9 cellular contexts compared by ENCODE assay signal in genomic region chr17:39739885-39740356, GRCh38. TPM values are rescaled to one million over a fixed set of nuclear protein-coding genes. Genes with fewer than 3 reads are reported as not detected.
A peak's percentile ranks its signal among the peaks of the same experiment; 100 is the strongest.
DNase-seq lines count a peak whose midpoint lies in the region; ATAC-seq, FAIRE-seq and TF ChIP-seq lines count a peak whose summit lies in the region.
"Had no signal": no experiment of that assay in that cellular context is flagged by ENCODE, and none has a peak within 500 bp of the region (broad histone marks: within the 10 kb centered on the region; RNA-seq: fewer than 3 reads in every experiment).

No MANE protein-coding gene starts in this region.

- CTCF ChIA-PET in A549 (lab: Yijun Ruan, JAX): interaction anchor here (1.1 to 2.0 kb wide), 5 partner anchors 9 to 118 kb away, joined by 4 to 12 read pairs (median 6); partner anchors contain the start of gene MIEN1
- CTCF ChIA-PET in IMR-90 (lab: Yijun Ruan, JAX): no interaction called here

- H3K27me3 ChIP-seq in IMR-90 (ENCODE audit: control insufficient read depth, insufficient read depth, low read length): peaks cover 48% of the 10 kb centered on the region
- H3K27me3 ChIP-seq in endodermal cell (ENCODE audit: control insufficient read depth, insufficient read depth, low read length, poor library complexity, severe bottlenecking): no peaks in the 10 kb centered on the region
- H3K27me3 ChIP-seq in mucosa of stomach (ENCODE audit: control insufficient read depth, insufficient read depth, low read length): peaks cover 15% of the 10 kb centered on the region

- no peak overlapping the region for H2BK5ac ChIP-seq in IMR-90 (ENCODE audit: low read depth, low read length, poor library complexity, severe bottlenecking)

- dilution Hi-C loops in IMR-90 (cut with HindIII; ENCODE audit: low sequenced_read_pairs, unreplicated experiment): no loop called here

- H4K5ac ChIP-seq in IMR-90 (ENCODE audit: low read depth, low read length): peak overlapping the region; percentile 72

- H2BK120ac ChIP-seq in IMR-90 (ENCODE audit: low read depth, low read length): peak overlapping the region; percentile 20

- 21% methylated on average over 9 of the region's 9 CpGs for WGBS in A549 (ENCODE audit: missing lambda C conversion rate)
- WGBS in IMR-90 (ENCODE audit: extremely low coverage in 2 of 2, insufficient read length in 1 of 2), 2 experiments: 38% methylated on average over 3 of the region's 9 CpGs; no CpG with 5 or more reads in 1 of the 2 experiments
- WGBS in endodermal cell (ENCODE audit: insufficient coverage in 1 of 2, insufficient read length in 1 of 2), 2 experiments: 17 to 27% methylated on average over 1 to 9 of the region's 9 CpGs

- intact Hi-C loops in IMR-90 (cut with micrococcal nuclease): no loop called here

- peak overlapping the region; percentile 73 to 87 for H3K27ac ChIP-seq in A549
- H3K27ac ChIP-seq in IMR-90 (ENCODE audit: insufficient read depth, low read length): no peak overlapping the region
- H3K27ac ChIP-seq in endodermal cell (ENCODE audit: low read depth, low read length): no peak overlapping the region

- no peaks in the 10 kb centered on the region for H3K79me1 ChIP-seq in IMR-90 (ENCODE audit: low read depth in 1 of 2, low read length in 2 of 2)

- in situ Hi-C loops in IMR-90 (cut with MboI; ENCODE audit: low sequenced_read_pairs): no loop called here

- peaks cover 20% of the 10 kb centered on the region for H3K36me3 Mint-ChIP-seq in endodermal cell (ENCODE audit: low read depth)
- H3K36me3 Mint-ChIP-seq in activated T-helper 17 cell treated with anti-CD3 and anti-CD28 coated beads, Interleukin-2, amount 50 U/mL, for 72 hours (ENCODE audit: low read depth): no peaks in the 10 kb centered on the region

- peak overlapping the region; percentile 77 for H2AK9ac ChIP-seq in IMR-90 (replicated peaks; ENCODE audit: low read depth, low read length, poor library complexity)

- no peak overlapping the region for H3K56ac ChIP-seq in IMR-90 (ENCODE audit: extremely low read depth, insufficient read depth, low read length)

- H3K18ac ChIP-seq in IMR-90 (ENCODE audit: low read depth, low read length): no peak overlapping the region

- BruUV-seq in IMR-90 (replicated peaks; lab: Mats Ljungman, UMichigan): no TSS peak

- H3K4ac ChIP-seq in IMR-90 (ENCODE audit: low read depth, low read length): peak overlapping the region; percentile 61

- no peaks in the 10 kb centered on the region for H3K36me3 ChIP-seq in IMR-90 (ENCODE audit: control insufficient read depth, insufficient read depth, low read length)
- H3K36me3 ChIP-seq in endodermal cell (ENCODE audit: control insufficient read depth, insufficient read depth, low read length): peaks cover 11% of the 10 kb centered on the region
- H3K36me3 ChIP-seq in mucosa of stomach (ENCODE audit: control insufficient read depth, insufficient read depth, low read length): no peaks in the 10 kb centered on the region

- POLR2A ChIA-PET in A549 (lab: Yijun Ruan, JAX) (interaction anchor here (0.8 to 2.3 kb wide), 2 partner anchors 10 to 52 kb away, joined by 4 to 19 read pairs; partner anchors contain the start of genes MIEN1 and PGAP3), IMR-90 (lab: Charles Lee; ENCODE audit: unreplicated experiment) (no interaction called here)

- peak overlapping the region; percentile 99 for H3K4me2 ChIP-seq in A549
- no peak overlapping the region for H3K4me2 ChIP-seq in IMR-90 (ENCODE audit: low read depth, low read length)

- H3K9me1 ChIP-seq in IMR-90 (ENCODE audit: insufficient read depth, low read length): 0 out of 2 replicates have a peak, but pooled peaks cover 10% of the 10 kb centered on the region

- H3K4me3 ChIP-seq in A549: peak overlapping the region; percentile 63
- no peak overlapping the region for H3K4me3 ChIP-seq in IMR-90 (ENCODE audit: insufficient read depth, low read depth, low read length)
- H3K4me3 ChIP-seq in endodermal cell (ENCODE audit: low read length): peak overlapping the region; percentile 87
- peak overlapping the region; percentile 62 for H3K4me3 ChIP-seq in mucosa of stomach (ENCODE audit: low read length)

- H2BK15ac ChIP-seq in IMR-90 (ENCODE audit: low read depth, low read length): peak overlapping the region; percentile 63; the same call in 2 of the 3 replicates

- H3K9me3 ChIP-seq in A549 (no peaks in the 10 kb centered on the region), IMR-90 (ENCODE audit: control insufficient read depth, insufficient read depth, low read length) (no peaks in the 10 kb centered on the region), endodermal cell (ENCODE audit: control insufficient read depth, low read length) (no peaks in the 10 kb centered on the region), mucosa of stomach (ENCODE audit: control insufficient read depth, low read length) (no peaks in the 10 kb centered on the region)

- no peak overlapping the region for H2BK20ac ChIP-seq in IMR-90 (ENCODE audit: low read depth, low read length)

- peak overlapping the region; percentile 68 for H2AK5ac ChIP-seq in IMR-90 (ENCODE audit: low read depth, low read length)

- FAIRE-seq in A549 (lab: Jason Lieb, UNC): no peak

- DNase-seq in A549 (ENCODE audit: low read depth in 1 of 2, low spot score in 1 of 2) (peak in 1 of 2 experiments; percentile 55), IMR-90 (no peak), endodermal cell (peak; percentile 91), NCI-H1417 treated with DMSO at 0.1 percent for 48 hours (lab: John Stamatoyannopoulos, UW) (no peak)
- DNase-seq in stimulated activated naive CD8-positive, alpha-beta T cell treated with anti-CD3 and anti-CD28 coated beads, Interleukin-15, Interleukin-2, amounts not matched to agents 100 U/mL and 50 U/mL, for 24 hours: no peak

- TF ChIP-seq POLR2A in A549 (IDR thresholded peaks at IDR 0.05; ENCODE audit: low read length): no peak
- TF ChIP-seq POLR2A in IMR-90 (IDR thresholded peaks at IDR 0.05; ENCODE audit: low read depth, low read length): no peak

- peaks cover 28% of the 10 kb centered on the region for H3K4me1 Mint-ChIP-seq in endodermal cell
- peaks cover 5% of the 10 kb centered on the region for H3K4me1 Mint-ChIP-seq in activated T-helper 17 cell treated with anti-CD3 and anti-CD28 coated beads, Interleukin-2, amount 50 U/mL, for 72 hours

- H3K9me3 Mint-ChIP-seq in endodermal cell: no peaks in the 10 kb centered on the region
- no peaks in the 10 kb centered on the region for H3K9me3 Mint-ChIP-seq in activated T-helper 17 cell treated with anti-CD3 and anti-CD28 coated beads, Interleukin-2, amount 50 U/mL, for 72 hours
- H3K9me3 Mint-ChIP-seq: central memory CD8-positive, alpha-beta T cell had no signal

- H3K27ac Mint-ChIP-seq in endodermal cell: peak overlapping the region; percentile 98
- H3K27ac Mint-ChIP-seq in activated T-helper 17 cell treated with anti-CD3 and anti-CD28 coated beads, Interleukin-2, amount 50 U/mL, for 72 hours: no peak overlapping the region

- H4K91ac ChIP-seq in IMR-90 (ENCODE audit: insufficient read depth, low read depth, low read length): peak overlapping the region; percentile 49; the same call in 1 of the 2 replicates

- 0 out of 2 replicates have a peak overlapping the region, but pooled peaks have one; percentile 19 for H3K14ac ChIP-seq in IMR-90 (replicated peaks; ENCODE audit: low read depth, low read length)

- H2AFZ ChIP-seq in IMR-90 (replicated peaks; ENCODE audit: low read length, poor library complexity): peak overlapping the region; percentile 92

- no peak for TF ChIP-seq EP300 in A549 (IDR thresholded peaks at IDR 0.05)

- no peaks in the 10 kb centered on the region for H3K27me3 Mint-ChIP-seq in endodermal cell (ENCODE audit: insufficient read depth)
- peaks cover 11% of the 10 kb centered on the region for H3K27me3 Mint-ChIP-seq in activated T-helper 17 cell treated with anti-CD3 and anti-CD28 coated beads, Interleukin-2, amount 50 U/mL, for 72 hours

- peak in 1 of 2 experiments; percentile 6; a peak in 3 of 6 replicates for ATAC-seq in A549
- no peak for ATAC-seq in IMR-90 (ENCODE audit: low read depth)
- no peak for ATAC-seq in activated T-helper 17 cell treated with anti-CD3 and anti-CD28 coated beads, Interleukin-2, amount 50 U/mL, for 72 hours (replicated peaks)
- no peak for ATAC-seq in stimulated activated naive CD8-positive, alpha-beta T cell treated with anti-CD3 and anti-CD28 coated beads, Interleukin-15, Interleukin-2, amounts not matched to agents 100 U/mL and 50 U/mL, for 24 hours
- no peak for ATAC-seq in GM18858 (IDR thresholded peaks at IDR 0.05; ENCODE audit: unreplicated experiment)

- TF ChIP-seq CTCF in A549 (IDR thresholded peaks at IDR 0.05) (no peak), IMR-90 (conservative IDR thresholded peaks at IDR 0.05; ENCODE audit: low read depth, low read length) (no peak), endodermal cell (conservative IDR thresholded peaks at IDR 0.05) (no peak)

- peaks cover 40% of the 10 kb centered on the region for H3K4me1 ChIP-seq in A549
- peaks cover 16% of the 10 kb centered on the region; the same call in 1 of the 2 replicates for H3K4me1 ChIP-seq in IMR-90 (ENCODE audit: control insufficient read depth, insufficient read depth, low read length)
- H3K4me1 ChIP-seq in endodermal cell (ENCODE audit: control insufficient read depth, insufficient read depth, low read length): peaks cover 5% of the 10 kb centered on the region
- peaks cover 34% of the 10 kb centered on the region for H3K4me1 ChIP-seq in mucosa of stomach (ENCODE audit: control insufficient read depth, insufficient read depth, low read length)

- TF ChIP-seq RAD21 in A549 (conservative IDR thresholded peaks at IDR 0.05 in 1 of 2, IDR thresholded peaks at IDR 0.05 in 1 of 2): no peak
- no peak for TF ChIP-seq RAD21 in IMR-90 (IDR thresholded peaks at IDR 0.05; ENCODE audit: low read length)

- no peaks in the 10 kb centered on the region for H4K20me1 ChIP-seq in IMR-90 (ENCODE audit: insufficient read depth, low read length)

- H4K8ac ChIP-seq in IMR-90 (ENCODE audit: low read depth in 2 of 2, low read length in 2 of 2): peak overlapping the region; percentile 33 to 77; a peak in 2 of 4 replicates

- H3K23ac ChIP-seq in IMR-90 (ENCODE audit: low read depth, low read length): no peak overlapping the region

- H3K4me3 Mint-ChIP-seq in endodermal cell: peak overlapping the region; percentile 88
- H3K4me3 Mint-ChIP-seq in activated T-helper 17 cell treated with anti-CD3 and anti-CD28 coated beads, Interleukin-2, amount 50 U/mL, for 72 hours: no peak overlapping the region
- H3K4me3 Mint-ChIP-seq: central memory CD8-positive, alpha-beta T cell had no signal

- no peak overlapping the region for H3K9ac ChIP-seq in IMR-90 (ENCODE audit: low read depth, low read length)
- H3K9ac ChIP-seq in endodermal cell (ENCODE audit: extremely low read depth, low read length, poor library complexity, severe bottlenecking): peak overlapping the region; percentile 32
- H3K9ac ChIP-seq in mucosa of stomach (ENCODE audit: low read length): peak overlapping the region; percentile 98

RNA-seq across cellular contexts. Expression of gene GRB7, which starts 2.2 kb away (rescaled TPM):
- polyA plus RNA-seq in A549 (2011; rRNA removed) (5.9 and 8.6 TPM in 2 replicates), A549 (2017; fragmentation: RNase III; extraction: RNeasy Plus Mini Kit Qiagen cat#74134 plus additional on column Dnase treatment) (5.0 to 10.7 TPM (median 10.1 TPM) in 3 replicates), IMR-90 (2012; rRNA removed) (0.14 and 0.36 TPM in 2 replicates)
- 4.5 and 5.5 TPM in 2 replicates for polyA plus RNA-seq in A549 (2012; cell fraction: cytosol; rRNA removed)
- 22.5 and 23.6 TPM in 2 replicates for polyA plus RNA-seq in A549 (2012; cell fraction: nucleus; rRNA removed)
- 13.1 and 15.9 TPM in 2 replicates for polyA minus RNA-seq in A549 (2011; rRNA and poly(A)+ RNA removed)
- total RNA-seq in IMR-90 (2012; rRNA removed) (under 0.01 and 0.18 TPM in 2 replicates), endodermal cell (10 to 100 TPM; 54.6 to 73.9 TPM)
- polyA plus RNA-seq in IMR-90 (2012; cell fraction: cytosol; rRNA removed): 0.12 and 0.26 TPM in 2 replicates
- 0.57 and 1.1 TPM in 2 replicates for polyA plus RNA-seq in IMR-90 (2012; cell fraction: nucleus; rRNA removed; ENCODE audit: low replicate concordance)
- polyA plus RNA-seq in endodermal cell (2013, experiment 1 of 2): 6.1 TPM
- 4.4 TPM for polyA plus RNA-seq in endodermal cell (2013, experiment 2 of 2)
- total RNA-seq in activated T-helper 17 cell treated with anti-CD3 and anti-CD28 coated beads, Interleukin-2, amount 50 U/mL, for 72 hours: under 1 TPM in 1 of 2 donors, not detected in 1; 0.40 TPM

RNA-seq across cellular contexts. Expression of gene MIEN1, which starts 9.6 kb away (rescaled TPM):
- polyA plus RNA-seq in A549 (2011; rRNA removed): 63.9 and 111 TPM in 2 replicates
- polyA plus RNA-seq in A549 (2012; cell fraction: cytosol; rRNA removed): 101 and 102 TPM in 2 replicates
- 36.5 and 53.9 TPM in 2 replicates for polyA plus RNA-seq in A549 (2012; cell fraction: nucleus; rRNA removed)
- polyA plus RNA-seq in A549 (2017; fragmentation: RNase III; extraction: RNeasy Plus Mini Kit Qiagen cat#74134 plus additional on column Dnase treatment): 73.2 to 86.5 TPM (median 85.5 TPM) in 3 replicates
- polyA minus RNA-seq in A549 (2011; rRNA and poly(A)+ RNA removed): 40.9 and 46.7 TPM in 2 replicates
- total RNA-seq in IMR-90 (2012; rRNA removed): 20.3 and 22.2 TPM in 2 replicates
- polyA plus RNA-seq in IMR-90 (2012; rRNA removed): 75.6 and 82.4 TPM in 2 replicates
- polyA plus RNA-seq in IMR-90 (2012; cell fraction: cytosol; rRNA removed): 81.7 and 149 TPM in 2 replicates
- polyA plus RNA-seq in IMR-90 (2012; cell fraction: nucleus; rRNA removed; ENCODE audit: low replicate concordance): 24.0 and 30.9 TPM in 2 replicates
- total RNA-seq in endodermal cell: 10 to 100 TPM; 42.6 to 57.0 TPM
- polyA plus RNA-seq in endodermal cell (2013, experiment 1 of 2): 57.8 TPM
- polyA plus RNA-seq in endodermal cell (2013, experiment 2 of 2): 57.7 TPM
- 10 to 100 TPM; 24.6 to 45.2 TPM for total RNA-seq in activated T-helper 17 cell treated with anti-CD3 and anti-CD28 coated beads, Interleukin-2, amount 50 U/mL, for 72 hours

RNA-seq across cellular contexts. Expression of gene ERBB2, which starts 40.1 kb away (rescaled TPM):
- polyA plus RNA-seq in A549 (2011; rRNA removed) (22.4 and 34.8 TPM in 2 replicates), A549 (2017; fragmentation: RNase III; extraction: RNeasy Plus Mini Kit Qiagen cat#74134 plus additional on column Dnase treatment) (28.6 to 32.4 TPM (median 32.0 TPM) in 3 replicates), IMR-90 (2012; rRNA removed) (33.3 and 34.6 TPM in 2 replicates)
- polyA plus RNA-seq in A549 (2012; cell fraction: cytosol; rRNA removed): 18.9 and 24.0 TPM in 2 replicates
- 55.4 and 64.4 TPM in 2 replicates for polyA plus RNA-seq in A549 (2012; cell fraction: nucleus; rRNA removed)
- 74.9 and 108 TPM in 2 replicates for polyA minus RNA-seq in A549 (2011; rRNA and poly(A)+ RNA removed)
- total RNA-seq in IMR-90 (2012; rRNA removed) (26.1 and 28.7 TPM in 2 replicates), endodermal cell (100 to 1,000 TPM; 110 to 133 TPM)
- polyA plus RNA-seq in IMR-90 (2012; cell fraction: cytosol; rRNA removed): 26.4 and 33.2 TPM in 2 replicates
- polyA plus RNA-seq in IMR-90 (2012; cell fraction: nucleus; rRNA removed; ENCODE audit: low replicate concordance): 34.2 and 69.9 TPM in 2 replicates
- 72.5 TPM for polyA plus RNA-seq in endodermal cell (2013, experiment 1 of 2)
- 68.6 TPM for polyA plus RNA-seq in endodermal cell (2013, experiment 2 of 2)
- 1 to 10 TPM; 3.4 to 5.9 TPM for total RNA-seq in activated T-helper 17 cell treated with anti-CD3 and anti-CD28 coated beads, Interleukin-2, amount 50 U/mL, for 72 hours

RNA-seq across cellular contexts. Expression of gene PGAP3, which starts 52.1 kb away (rescaled TPM):
- polyA plus RNA-seq in A549 (2011; rRNA removed) (8.5 and 10.6 TPM in 2 replicates), A549 (2017; fragmentation: RNase III; extraction: RNeasy Plus Mini Kit Qiagen cat#74134 plus additional on column Dnase treatment) (6.2 to 8.0 TPM (median 7.3 TPM) in 3 replicates), IMR-90 (2012; rRNA removed) (9.8 and 10.4 TPM in 2 replicates)
- polyA plus RNA-seq in A549 (2012; cell fraction: cytosol; rRNA removed): 8.7 and 11.2 TPM in 2 replicates
- polyA plus RNA-seq in A549 (2012; cell fraction: nucleus; rRNA removed): 45.5 and 48.0 TPM in 2 replicates
- polyA minus RNA-seq in A549 (2011; rRNA and poly(A)+ RNA removed): 15.5 and 18.5 TPM in 2 replicates
- total RNA-seq in IMR-90 (2012; rRNA removed) (3.6 and 4.3 TPM in 2 replicates), endodermal cell (10 to 100 TPM; 22.6 to 29.3 TPM)
- polyA plus RNA-seq in IMR-90 (2012; cell fraction: cytosol; rRNA removed): 7.2 and 13.5 TPM in 2 replicates
- polyA plus RNA-seq in IMR-90 (2012; cell fraction: nucleus; rRNA removed; ENCODE audit: low replicate concordance): 40.4 and 52.8 TPM in 2 replicates
- polyA plus RNA-seq in endodermal cell (2013, experiment 1 of 2): 12.2 TPM
- 11.0 TPM for polyA plus RNA-seq in endodermal cell (2013, experiment 2 of 2)
- total RNA-seq in activated T-helper 17 cell treated with anti-CD3 and anti-CD28 coated beads, Interleukin-2, amount 50 U/mL, for 72 hours: 10 to 100 TPM in 1 of 2 donors, 1 to 10 TPM in 1; 5.9 to 14.8 TPM

Comparison
In these comparisons a context has a peak if more than half of its experiments do, and no peak if none do; other contexts are left out.
1. H3K27ac ChIP-seq: peak in A549 (2 of 2); none in IMR-90 (single experiment) and endodermal cell (single experiment).
2. RNA of gene GRB7, which starts 2.2 kb away (total RNA-seq): 54.6 to 73.9 TPM in endodermal cell; 0.40 TPM in activated T-helper 17 cell treated with anti-CD3 and anti-CD28 coated beads, Interleukin-2, amount 50 U/mL, for 72 hours and under 0.01 to 0.18 TPM in IMR-90; every median in the first group is over 10 times any median in the second.